Comparison of ENCODE assay signal across 8 cellular contexts in the genomic region with DNA sequence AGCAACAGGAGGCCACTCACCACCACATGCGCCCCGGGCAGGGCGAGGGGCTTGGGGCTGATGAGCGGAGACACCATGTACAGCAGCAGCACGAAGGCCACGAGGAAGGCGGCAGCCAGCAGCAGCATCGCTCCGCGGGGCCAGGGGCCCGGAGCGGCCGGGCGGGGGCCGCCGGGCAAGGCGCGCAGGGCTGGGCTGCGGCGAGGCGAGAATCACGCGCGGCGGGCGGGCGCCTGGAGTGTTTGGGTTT. TPM values are rescaled to one million over a fixed set of nuclear protein-coding genes. Genes with fewer than 3 reads are reported as not detected.
DNase-seq lines count a peak whose midpoint lies in the region; ATAC-seq and TF ChIP-seq lines count a peak whose summit lies in the region.

A gene with protein sequence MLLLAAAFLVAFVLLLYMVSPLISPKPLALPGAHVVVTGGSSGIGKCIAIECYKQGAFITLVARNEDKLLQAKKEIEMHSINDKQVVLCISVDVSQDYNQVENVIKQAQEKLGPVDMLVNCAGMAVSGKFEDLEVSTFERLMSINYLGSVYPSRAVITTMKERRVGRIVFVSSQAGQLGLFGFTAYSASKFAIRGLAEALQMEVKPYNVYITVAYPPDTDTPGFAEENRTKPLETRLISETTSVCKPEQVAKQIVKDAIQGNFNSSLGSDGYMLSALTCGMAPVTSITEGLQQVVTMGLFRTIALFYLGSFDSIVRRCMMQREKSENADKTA (minus strand): TSS at position 216 of the 250 bp plus-strand sequence. CDS start 88 bp downstream, at position 128.

- peak within 1 kb of the TSS; percentile 72 for H3K9ac ChIP-seq in muscle layer of colon (ENCODE audit: low read length)

- H3K36me3 ChIP-seq in MG63 (peaks cover 23% of the 10 kb centered on the region), muscle layer of colon (ENCODE audit: insufficient read depth, low read length) (peaks cover 7% of the 10 kb centered on the region)
- peaks cover 6% of the 10 kb centered on the region for H3K36me3 ChIP-seq in effector memory CD4-positive, alpha-beta T cell (ENCODE audit: control insufficient read depth, insufficient read depth, low read length)

- H3K4me3 ChIP-seq in AG09309 (ENCODE audit: control insufficient read depth, low read depth, low read length) = peak within 1 kb of the TSS; percentile 65
- H3K4me3 ChIP-seq in MG63 = peak within 1 kb of the TSS; percentile 78
- H3K4me3 ChIP-seq in effector memory CD4-positive, alpha-beta T cell (ENCODE audit: insufficient read depth, low read depth, low read length, poor library complexity, severe bottlenecking) = peak within 1 kb of the TSS; percentile 96
- H3K4me3 ChIP-seq in muscle layer of colon (ENCODE audit: low read depth in 1 of 2, low read length in 2 of 2) = peak within 1 kb of the TSS; percentile 76 to 89

- DNase-seq in AG09309 (ENCODE audit: low read depth) (no peak), MG63 (no peak), GM20000 (ENCODE audit: low spot score) (no peak), NCI-H1694 (lab: John Stamatoyannopoulos, UW) (no peak), DMS153 treated with DMSO at 0.1 percent for 48 hours (lab: John Stamatoyannopoulos, UW; ENCODE audit: unreplicated experiment) (no peak)
- no peak for DNase-seq in effector memory CD4-positive, alpha-beta T cell

- ATAC-seq in HG03460 (IDR thresholded peaks at IDR 0.05; ENCODE audit: unreplicated experiment) = no peak

- H3K4me1 ChIP-seq in effector memory CD4-positive, alpha-beta T cell (ENCODE audit: control insufficient read depth, insufficient read depth, low read length, poor library complexity, severe bottlenecking) = peaks cover 22% of the 10 kb centered on the region
- peaks cover 13% of the 10 kb centered on the region for H3K4me1 ChIP-seq in muscle layer of colon (ENCODE audit: insufficient read depth, low read length)

- no peaks in the 10 kb centered on the region for H3K27me3 ChIP-seq in MG63
- no peaks in the 10 kb centered on the region for H3K27me3 ChIP-seq in effector memory CD4-positive, alpha-beta T cell (replicated peaks; ENCODE audit: control insufficient read depth, insufficient read depth, low read length, poor library complexity, severe bottlenecking)
- H3K27me3 ChIP-seq in muscle layer of colon (ENCODE audit: control insufficient read depth in 1 of 2, insufficient read depth in 2 of 2, low read length in 2 of 2) = no peaks in the 10 kb centered on the region

- H3K9me3 ChIP-seq in MG63 (no peaks in the 10 kb centered on the region), muscle layer of colon (ENCODE audit: low read length) (no peaks in the 10 kb centered on the region)
- no peaks in the 10 kb centered on the region for H3K9me3 ChIP-seq in effector memory CD4-positive, alpha-beta T cell (ENCODE audit: control insufficient read depth, low read length)

- H3K27ac ChIP-seq in effector memory CD4-positive, alpha-beta T cell (ENCODE audit: insufficient read depth, low read length, poor library complexity, severe bottlenecking) = peak within 1 kb of the TSS; percentile 81
- H3K27ac ChIP-seq in muscle layer of colon (ENCODE audit: low read depth, low read length) = peak within 1 kb of the TSS; percentile 97

- TF ChIP-seq CTCF in AG09309 (IDR thresholded peaks at IDR 0.05; ENCODE audit: control insufficient read depth, insufficient read depth, low read depth, low read length, missing control alignments) (no peak), GM20000 (IDR thresholded peaks at IDR 0.05; ENCODE audit: extremely low read depth, missing control alignments) (no peak)

RNA-seq across cellular contexts. Expression of the gene that starts here (rescaled TPM):
- 17.5 and 23.7 TPM in 2 replicates for total RNA-seq in MG63 (2014; rRNA removed; shearing (Covaris generic); ENCODE audit: low replicate concordance)
